ENCODE assay signal across 8 cellular contexts in the genomic region with DNA sequence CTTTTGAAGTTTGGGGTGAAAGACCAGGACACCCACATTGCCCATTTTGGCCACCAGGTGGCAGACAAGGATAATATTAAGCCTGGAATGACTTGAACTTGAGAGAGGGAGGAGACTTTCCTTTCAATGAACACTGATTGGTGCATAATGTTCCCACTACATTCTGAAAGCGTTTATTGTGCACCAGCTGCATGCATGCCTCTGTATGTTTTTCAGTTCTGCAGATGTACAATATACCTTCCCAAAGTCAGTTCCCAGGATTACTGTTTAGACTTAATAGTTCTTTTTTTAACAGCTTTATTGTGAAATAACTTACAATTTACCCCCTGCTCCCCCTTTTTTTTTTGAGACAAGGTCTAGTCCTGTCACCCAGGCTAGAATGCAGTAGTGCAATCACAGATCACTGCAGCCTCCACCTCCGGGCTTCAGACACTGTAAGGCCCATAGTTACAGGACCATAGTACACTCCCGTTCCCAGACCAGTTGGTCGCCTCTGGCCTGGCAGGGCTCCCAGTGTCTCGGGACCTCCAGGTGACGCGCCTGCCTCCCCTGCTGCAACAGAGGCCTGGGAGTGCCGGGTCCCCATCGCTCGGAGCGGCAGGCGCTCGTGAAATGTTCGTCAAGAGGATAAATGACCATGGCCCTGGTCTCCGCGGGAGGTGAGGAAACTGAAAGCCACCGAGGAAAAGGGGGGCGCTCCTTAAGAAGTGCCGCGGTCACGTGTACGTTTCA. TPM values are rescaled to one million over a fixed set of nuclear protein-coding genes. Genes with fewer than 3 reads are reported as not detected.
DNase-seq lines count a peak whose midpoint lies in the region; ATAC-seq and TF ChIP-seq lines count a peak whose summit lies in the region.

No MANE protein-coding gene starts in this region.

- H3K4me1 Mint-ChIP-seq in Calu3 (ENCODE audit: low read depth, unreplicated experiment): peaks cover 20% of the 10 kb centered on the region
- peaks cover 20% of the 10 kb centered on the region for H3K4me1 Mint-ChIP-seq in activated naive CD4-positive, alpha-beta T cell treated with anti-CD3 and anti-CD28 coated beads, Interleukin-2, amount 10 ng/mL, durations not matched to agents 7 days and 5 days

- peak overlapping the region; percentile 77 for H3K4me3 Mint-ChIP-seq in Calu3 (ENCODE audit: low read depth, unreplicated experiment)
- H3K4me3 Mint-ChIP-seq in activated naive CD4-positive, alpha-beta T cell treated with anti-CD3 and anti-CD28 coated beads, Interleukin-2, amount 10 ng/mL, durations not matched to agents 7 days and 5 days: peak overlapping the region; percentile 79

- peak overlapping the region; percentile 32 for H3K27ac Mint-ChIP-seq in Calu3 (ENCODE audit: unreplicated experiment)
- no peak overlapping the region for H3K27ac Mint-ChIP-seq in activated naive CD4-positive, alpha-beta T cell treated with anti-CD3 and anti-CD28 coated beads, Interleukin-2, amount 10 ng/mL, durations not matched to agents 7 days and 5 days

- WGBS in ovary, 3 donors: 0 to 1% (median 0%) methylated on average over 21 to 22 of the region's 22 CpGs
- 0 to 1% methylated on average over 21 to 22 of the region's 22 CpGs for WGBS in testis, 2 donors

- peaks cover 3% of the 10 kb centered on the region for H3K4me1 ChIP-seq in ovary (ENCODE audit: insufficient read depth)
- H3K4me1 ChIP-seq in testis: peaks cover 16% of the 10 kb centered on the region

- peak; percentile 86 for DNase-seq in Calu3
- DNase-seq in M059J (ENCODE audit: low read depth): peak; percentile 89
- peak; percentile 84 for DNase-seq in SK-N-DZ (ENCODE audit: low spot score)
- DNase-seq in activated naive CD4-positive, alpha-beta T cell treated with anti-CD3 and anti-CD28 coated beads, Interleukin-2, amount 10 ng/mL, durations not matched to agents 7 days and 5 days: peak; percentile 92
- peak; percentile 81 for DNase-seq in globus pallidus (ENCODE audit: low spot score)
- peak; percentile 75 to 88 (median 83) for DNase-seq in ovary
- peak; percentile 93 for DNase-seq in testis

- no peaks in the 10 kb centered on the region for H3K27me3 ChIP-seq in ovary
- H3K27me3 ChIP-seq in testis: no peaks in the 10 kb centered on the region

- no peaks in the 10 kb centered on the region for H3K36me3 ChIP-seq in ovary
- no peaks in the 10 kb centered on the region for H3K36me3 ChIP-seq in testis (ENCODE audit: low read depth, missing control alignments)

- H3K9me3 Mint-ChIP-seq in Calu3 (ENCODE audit: low read depth, unreplicated experiment): no peaks in the 10 kb centered on the region
- peaks cover 8% of the 10 kb centered on the region for H3K9me3 Mint-ChIP-seq in activated naive CD4-positive, alpha-beta T cell treated with anti-CD3 and anti-CD28 coated beads, Interleukin-2, amount 10 ng/mL, durations not matched to agents 7 days and 5 days

- peak; percentile 89 for TF ChIP-seq CTCF in Calu3 (IDR thresholded peaks at IDR 0.05; ENCODE audit: unreplicated experiment)
- TF ChIP-seq CTCF in ovary (IDR thresholded peaks at IDR 0.05): peak; percentile 69 to 92 (median 86)
- peak; percentile 87 to 94 (median 94) for TF ChIP-seq CTCF in testis (IDR thresholded peaks at IDR 0.05)

- peaks cover 29% of the 10 kb centered on the region for H3K27me3 Mint-ChIP-seq in Calu3 (ENCODE audit: unreplicated experiment)
- H3K27me3 Mint-ChIP-seq in activated naive CD4-positive, alpha-beta T cell treated with anti-CD3 and anti-CD28 coated beads, Interleukin-2, amount 10 ng/mL, durations not matched to agents 7 days and 5 days: peaks cover 54% of the 10 kb centered on the region

- H3K4me3 ChIP-seq in ovary (peak overlapping the region; percentile 49), testis (peak overlapping the region; percentile 31 to 56)

- intact Hi-C loops in Calu3 (cut with micrococcal nuclease; ENCODE audit: unreplicated experiment): loop anchor here (5.0 kb wide), 2 partner anchors 50 to 240 kb away; no protein-coding TSS in a partner anchor
- intact Hi-C loops in ovary (cut with DNase I): no loop called here
- intact Hi-C loops in testis (cut with DNase I; ENCODE audit: low total_unique reads): no loop called here

- peak; percentile 66 for ATAC-seq in GM21529 (IDR thresholded peaks at IDR 0.05; ENCODE audit: unreplicated experiment)

- H3K9me3 ChIP-seq in ovary (no peaks in the 10 kb centered on the region), testis (no peaks in the 10 kb centered on the region)

- CTCF ChIA-PET in Calu3 (lab: Charles Lee): interaction anchor here (0.6 to 0.9 kb wide), 2 partner anchors 210 to 1767 kb away, joined by 3 to 4 read pairs; no protein-coding TSS in a partner anchor
- CTCF ChIA-PET in activated naive CD4-positive, alpha-beta T cell treated with anti-CD3 and anti-CD28 coated beads, Interleukin-2, amount 10 ng/mL, durations not matched to agents 7 days and 5 days (lab: Charles Lee): interaction anchor here (0.6 to 1.6 kb wide), 10 partner anchors 9 to 261 kb away, joined by 3 to 6 read pairs (median 3); a partner anchor contains a TSS

- no peak for TF ChIP-seq EP300 in ovary (IDR thresholded peaks at IDR 0.05)

- BruUV-seq in Calu3 (replicated peaks; lab: Mats Ljungman, UMichigan): no TSS peak

- TF ChIP-seq POLR2A in ovary (IDR thresholded peaks at IDR 0.05): no peak
- TF ChIP-seq POLR2A in testis (IDR thresholded peaks at IDR 0.05): no peak

- peaks cover 37% of the 10 kb centered on the region for H3K36me3 Mint-ChIP-seq in Calu3 (ENCODE audit: insufficient read depth, unreplicated experiment)
- peaks cover 5% of the 10 kb centered on the region for H3K36me3 Mint-ChIP-seq in activated naive CD4-positive, alpha-beta T cell treated with anti-CD3 and anti-CD28 coated beads, Interleukin-2, amount 10 ng/mL, durations not matched to agents 7 days and 5 days

- H3K27ac ChIP-seq in ovary (no peak overlapping the region), testis (no peak overlapping the region)

RNA-seq across cellular contexts. Expression of a gene that starts 12.2 kb away (rescaled TPM):
- total RNA-seq in Calu3 (2022) (58.7 and 61.1 TPM in 2 replicates), ovary (10 to 100 TPM; 25.5 to 51.9 (median 42.2) TPM), testis (10 to 100 TPM; 49.1 to 51.9 TPM)
- 15.9 and 26.6 TPM in 2 replicates for total RNA-seq in M059J (2014; rRNA removed; shearing (Covaris generic))
- 17.0 and 20.9 TPM in 2 replicates for polyA plus RNA-seq in SK-N-DZ (2014; cell fraction: cytosol; rRNA removed)
- 9.2 and 10.9 TPM in 2 replicates for polyA plus RNA-seq in SK-N-DZ (2014; cell fraction: nucleus; rRNA removed)
- polyA plus RNA-seq in ovary (10 to 100 TPM; 29.4 to 38.9 TPM), testis (ENCODE audit: insufficient read depth, low read depth, low replicate concordance) (34.4 TPM)

RNA-seq across cellular contexts. Expression of a gene that starts 13.3 kb away (rescaled TPM):
- total RNA-seq in Calu3 (2022) (121 and 126 TPM in 2 replicates), ovary (10 to 100 TPM; 57.7 to 77.8 (median 66.7) TPM), testis (100 to 1,000 TPM; 113 to 179 TPM)
- total RNA-seq in M059J (2014; rRNA removed; shearing (Covaris generic)): 183 and 280 TPM in 2 replicates
- 174 and 182 TPM in 2 replicates for polyA plus RNA-seq in SK-N-DZ (2014; cell fraction: cytosol; rRNA removed)
- 92.7 and 156 TPM in 2 replicates for polyA plus RNA-seq in SK-N-DZ (2014; cell fraction: nucleus; rRNA removed)
- polyA plus RNA-seq in ovary (100 to 1,000 TPM in 1 of 2 donors, 10 to 100 TPM in 1; 40.1 to 150 TPM), testis (ENCODE audit: insufficient read depth, low read depth, low replicate concordance) (145 TPM)

RNA-seq across cellular contexts. Expression of a gene that starts 13.6 kb away (rescaled TPM):
- total RNA-seq in Calu3 (2022) (0.64 and 2.5 TPM in 2 replicates), ovary (1 to 10 TPM in 5 of 7 donors, under 1 TPM in 2; 0.45 to 2.3 (median 1.4) TPM), testis (1 to 10 TPM; 4.1 to 4.5 TPM)
- 0.44 and 1.0 TPM in 2 replicates for total RNA-seq in M059J (2014; rRNA removed; shearing (Covaris generic))
- polyA plus RNA-seq in SK-N-DZ (2014; cell fraction: cytosol; rRNA removed): 2.1 and 2.2 TPM in 2 replicates
- polyA plus RNA-seq in SK-N-DZ (2014; cell fraction: nucleus; rRNA removed): 9.9 and 12.0 TPM in 2 replicates
- polyA plus RNA-seq in ovary (under 1 TPM; 0.73 to 0.91 TPM), testis (ENCODE audit: insufficient read depth, low read depth, low replicate concordance) (1.5 TPM)

RNA-seq across cellular contexts. Expression of a gene that starts 22.1 kb away (rescaled TPM):
- total RNA-seq in Calu3 (2022) (1.3 and 2.2 TPM in 2 replicates), ovary (10 to 100 TPM in 5 of 7 donors, 1 to 10 TPM in 2; 5.6 to 43.1 (median 12.1) TPM), testis (10 to 100 TPM; 12.4 to 19.4 TPM)
- 3.2 and 9.4 TPM in 2 replicates for total RNA-seq in M059J (2014; rRNA removed; shearing (Covaris generic))
- polyA plus RNA-seq in SK-N-DZ (2014; cell fraction: cytosol; rRNA removed): 0.12 TPM in 1 of 2 replicates, not detected in the other
- polyA plus RNA-seq in SK-N-DZ (2014; cell fraction: nucleus; rRNA removed): 0.26 TPM in 1 of 2 replicates, not detected in the other
- polyA plus RNA-seq in ovary (10 to 100 TPM in 1 of 2 donors, 1 to 10 TPM in 1; 2.3 to 22.3 TPM), testis (ENCODE audit: insufficient read depth, low read depth, low replicate concordance) (9.1 TPM)

RNA-seq across cellular contexts. Expression of a gene that starts 28.8 kb away (rescaled TPM):
- total RNA-seq in Calu3 (2022) (not detected in 2 replicates), ovary (10 to 100 TPM in 1 of 7 donors, 1 to 10 TPM in 1, under 1 TPM in 3, not detected in 2; 0.12 to 19.2 (median 0.57) TPM), testis (under 1 TPM; 0.31 to 0.39 TPM)
- total RNA-seq in M059J (2014; rRNA removed; shearing (Covaris generic)): not detected in 2 replicates
- polyA plus RNA-seq in SK-N-DZ (2014; cell fraction: cytosol; rRNA removed): not detected in 2 replicates
- polyA plus RNA-seq in SK-N-DZ (2014; cell fraction: nucleus; rRNA removed): not detected in 2 replicates
- polyA plus RNA-seq in ovary (not detected), testis (ENCODE audit: insufficient read depth, low read depth, low replicate concordance) (2.7 TPM)
